11 cellular contexts compared by ENCODE assay signal in genomic region chr3:167874667-167875372, GRCh38.
"Had no signal": no experiment of that assay in that cellular context is flagged by ENCODE, and none has a peak within 500 bp of the region (broad histone marks: within the 10 kb centered on the region; RNA-seq: fewer than 3 reads in every experiment).

No MANE protein-coding gene starts in this region.

- H3K4me3 ChIP-seq: colonic mucosa, SK-N-MC, skin epidermis, upper lobe of left lung had no signal

- H3K27me3 ChIP-seq: colonic mucosa, upper lobe of left lung had no signal

- ATAC-seq: activated CD8-positive, alpha-beta T cell treated with anti-CD3 and anti-CD28 coated beads for 36 hours had no signal

- H3K9me3 ChIP-seq: colonic mucosa, upper lobe of left lung had no signal

- H3K4me1 ChIP-seq: colonic mucosa, upper lobe of left lung had no signal

- H3K36me3 ChIP-seq: colonic mucosa, upper lobe of left lung had no signal

- H3K27ac ChIP-seq: colonic mucosa, SK-N-MC, upper lobe of left lung had no signal

- DNase-seq: activated CD4-positive, alpha-beta T cell treated with anti-CD3 and anti-CD28 coated beads for 4 hours; activated CD8-positive, alpha-beta memory T cell treated with anti-CD3 and anti-CD28 coated beads, Interleukin-2, amount 50 U/mL, for 4 hours; activated CD8-positive, alpha-beta T cell treated with anti-CD3 and anti-CD28 coated beads for 36 hours; aorta; caudate nucleus; colonic mucosa; effector CD8-positive, alpha-beta T cell; T-helper 1 cell; upper lobe of left lung had no signal
